In the genomic region with DNA sequence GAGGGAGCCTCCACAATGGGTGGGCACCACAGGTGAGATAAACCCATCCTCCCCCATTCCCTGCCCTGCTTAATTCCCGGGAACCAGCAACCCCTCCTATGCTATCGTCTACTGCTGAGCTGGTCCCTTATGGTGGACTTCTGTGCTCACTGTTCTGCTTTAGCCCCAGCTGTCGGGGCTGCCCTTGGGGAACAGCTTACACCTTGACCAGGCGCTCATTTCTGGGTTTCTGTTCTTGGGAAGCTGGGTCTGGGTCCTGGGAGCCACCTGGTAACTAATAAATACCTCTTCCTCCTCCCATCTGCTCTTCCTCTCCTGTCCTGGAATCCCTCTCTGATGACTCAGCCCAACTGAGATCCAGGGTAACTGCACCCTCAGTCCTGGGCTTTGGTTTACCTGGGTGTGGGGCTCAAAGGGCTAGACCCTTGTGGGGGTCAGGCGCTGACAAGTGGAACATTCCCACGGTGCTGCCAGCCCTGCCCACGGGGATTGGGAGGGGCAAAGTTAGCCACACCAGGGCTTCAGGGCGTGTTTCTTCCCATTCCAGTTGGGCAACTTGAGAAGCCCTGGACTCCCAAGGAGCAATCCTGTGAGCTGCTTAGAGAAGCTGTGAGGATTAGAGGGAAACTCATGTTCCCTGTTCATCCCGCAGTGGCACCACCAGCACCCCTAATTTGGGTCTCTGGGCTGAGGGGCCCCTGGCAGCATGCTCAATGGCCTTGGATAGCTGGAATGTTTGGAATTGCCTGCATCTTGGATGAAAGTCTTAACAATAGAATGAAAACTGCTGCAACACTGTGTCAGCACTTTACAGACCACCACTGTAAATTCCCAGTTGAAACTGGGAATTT, we compare ENCODE assay signal across 1 cellular context.
TF ChIP-seq lines count a peak whose summit lies in the region.

No MANE protein-coding gene starts in this region.

TF ChIP-seq in GM23338, 12 proteins besides CTCF, POLR2A, EP300 and RAD21 (continued from another document):
- TF ChIP-seq EZH2 (IDR thresholded peaks at IDR 0.05; ENCODE audit: low read depth, unreplicated experiment) = no peak
